1 cellular context compared by ENCODE assay signal in the genomic region with DNA sequence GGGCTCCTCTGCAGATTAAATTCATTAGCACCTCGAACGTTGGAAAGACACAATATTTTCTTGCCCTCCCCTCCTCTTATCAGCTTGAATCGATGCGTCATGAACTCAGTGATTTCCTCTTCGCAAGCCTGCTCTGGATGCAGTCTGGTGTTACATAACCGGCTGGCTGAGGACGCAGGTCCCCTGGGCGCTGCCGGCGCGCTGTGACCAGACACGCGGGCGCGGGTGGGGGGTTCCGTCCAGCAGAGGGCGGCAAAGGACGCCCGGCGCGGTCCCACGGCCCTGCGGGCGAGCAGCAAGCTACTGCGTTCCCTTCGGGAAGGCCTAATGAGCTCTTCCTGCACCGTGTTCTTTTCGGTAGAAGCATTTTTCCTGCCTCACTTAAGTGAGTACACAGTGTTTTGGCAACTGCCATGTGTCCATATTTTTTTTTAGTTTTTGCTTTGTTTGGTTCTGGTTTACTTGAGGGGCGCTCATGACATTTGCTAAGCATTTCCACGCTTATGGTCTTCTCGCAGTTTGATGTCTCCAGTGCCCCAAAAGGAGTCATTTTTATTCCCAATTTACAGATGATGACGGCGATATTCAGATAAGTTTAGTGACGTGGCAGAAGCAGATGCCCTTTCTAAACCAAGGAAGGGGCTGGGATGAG.
TF ChIP-seq lines count a peak whose summit lies in the region.

No MANE protein-coding gene starts in this region.

TF ChIP-seq in GM23338, 12 proteins besides CTCF, POLR2A, EP300 and RAD21 (continued from another document):
- TF ChIP-seq ETS1 (IDR thresholded peaks at IDR 0.05) (no peak), ZNF462 (CRISPR knock-in tag; IDR thresholded peaks at IDR 0.05) (no peak), JUNB (IDR thresholded peaks at IDR 0.05; ENCODE audit: unreplicated experiment) (no peak), ZNF114 (CRISPR knock-in tag; IDR thresholded peaks at IDR 0.05) (no peak), EZH2 (IDR thresholded peaks at IDR 0.05; ENCODE audit: low read depth, unreplicated experiment) (no peak), STAT1 (IDR thresholded peaks at IDR 0.05; ENCODE audit: unreplicated experiment) (no peak)
